22 cellular contexts compared by ENCODE assay signal in genomic region chr7:137832382-137832781, GRCh38. TPM values are rescaled to one million over a fixed set of nuclear protein-coding genes. Genes with fewer than 3 reads are reported as not detected.
DNase-seq lines count a peak whose midpoint lies in the region; ATAC-seq, FAIRE-seq and TF ChIP-seq lines count a peak whose summit lies in the region.
"Had no signal": no experiment of that assay in that cellular context is flagged by ENCODE, and none has a peak within 500 bp of the region (broad histone marks: within the 10 kb centered on the region; RNA-seq: fewer than 3 reads in every experiment).

No MANE protein-coding gene starts in this region.

- TF ChIP-seq EP300 in A549 (IDR thresholded peaks at IDR 0.05) (no peak), esophagus muscularis mucosa (IDR thresholded peaks at IDR 0.05) (no peak)

- intact Hi-C loops in esophagus muscularis mucosa (cut with DNase I): no loop called here

- H3K4me1 ChIP-seq in A549 (no peaks in the 10 kb centered on the region), HEK293 (ENCODE audit: control insufficient read depth, insufficient read depth, low read length) (no peaks in the 10 kb centered on the region), esophagus muscularis mucosa (peaks cover 0 to 29% (median 10%) of the 10 kb centered on the region in 4 donors)
- H3K4me1 ChIP-seq: BE2C, Caco-2 had no signal

- no peak for ATAC-seq in A549
- ATAC-seq: CD8-positive, alpha-beta T cell had no signal

- no peak for TF ChIP-seq RAD21 in A549 (conservative IDR thresholded peaks at IDR 0.05 in 1 of 2, IDR thresholded peaks at IDR 0.05 in 1 of 2)

- POLR2A ChIA-PET in A549 (lab: Yijun Ruan, JAX): no interaction called here
- POLR2A ChIA-PET in HEK293 (lab: Yijun Ruan, JAX): no interaction called here

- H3K27me3 ChIP-seq in esophagus muscularis mucosa: no peaks in the 10 kb centered on the region
- H3K27me3 ChIP-seq: BE2C; BLaER1 treated with 17β-estradiol and CSF1 and Interleukin-3, amounts not matched to agents 10 nM and 100 nM had no signal

- H3K27ac ChIP-seq in A549 (no peak overlapping the region), HEK293 (ENCODE audit: extremely low read depth, low read depth, low read length) (no peak overlapping the region), esophagus muscularis mucosa (replicated peaks in 1 of 4) (no peak overlapping the region)
- H3K27ac ChIP-seq: 22Rv1; BLaER1 treated with 17β-estradiol and CSF1 and Interleukin-3, amounts not matched to agents 10 nM and 100 nM; C4-2B had no signal

- H3K4me2 ChIP-seq in A549: no peak overlapping the region
- H3K4me2 ChIP-seq: BLaER1 treated with 17β-estradiol and CSF1 and Interleukin-3, amounts not matched to agents 10 nM and 100 nM had no signal

- TF ChIP-seq POLR2A in A549 (IDR thresholded peaks at IDR 0.05; ENCODE audit: low read length) (no peak), esophagus muscularis mucosa (IDR thresholded peaks at IDR 0.05; ENCODE audit: low read depth) (no peak)

- WGBS in A549 (ENCODE audit: missing lambda C conversion rate): 9% methylated on average over 2 of the region's 2 CpGs
- 86% methylated on average over 2 of the region's 2 CpGs for WGBS in esophagus muscularis mucosa

- no peaks in the 10 kb centered on the region for H3K36me3 ChIP-seq in HEK293 (ENCODE audit: control insufficient read depth in 2 of 2, insufficient read depth in 1 of 2, low read length in 2 of 2)
- no peaks in the 10 kb centered on the region for H3K36me3 ChIP-seq in esophagus muscularis mucosa
- H3K36me3 ChIP-seq: BE2C had no signal

- no peak overlapping the region for H3K4me3 ChIP-seq in A549
- no peak overlapping the region for H3K4me3 ChIP-seq in HEK293 (ENCODE audit: low read depth, low read length)
- no peak overlapping the region for H3K4me3 ChIP-seq in esophagus muscularis mucosa
- H3K4me3 ChIP-seq: BLaER1 treated with 17β-estradiol and CSF1 and Interleukin-3, amounts not matched to agents 10 nM and 100 nM had no signal

- no peak for FAIRE-seq in A549 (lab: Jason Lieb, UNC)
- FAIRE-seq: D721Med, G401.6, GM12891, GM19239 had no signal

- CTCF ChIA-PET in A549 (lab: Yijun Ruan, JAX): interaction anchor here (0.9 kb wide), 1 partner anchor 170 kb away, joined by 3 read pairs; the partner anchor contains the start of gene CREB3L2
- CTCF ChIA-PET in HEK293 (lab: Yijun Ruan, JAX): interaction anchor here (0.6 kb wide), 1 partner anchor 20 kb away, joined by 3 read pairs; no protein-coding TSS in a partner anchor

- peak; percentile 21 to 22 for DNase-seq in NCI-H526 (lab: John Stamatoyannopoulos, UW)
- no peak for DNase-seq in NCI-H526 treated with DMSO at 0.1 percent for 48 hours (lab: John Stamatoyannopoulos, UW)
- DNase-seq in A549 (ENCODE audit: low read depth in 1 of 2, low spot score in 1 of 2): no peak
- DNase-seq in esophagus muscularis mucosa (ENCODE audit: extremely low spot score): peak; percentile 39
- no peak for DNase-seq in NCI-H2107 (lab: John Stamatoyannopoulos, UW)
- DNase-seq in glomerular visceral epithelial cell (ENCODE audit: extremely low spot score): no peak
- DNase-seq: ACHN; BE2C; Caco-2; Calu3; CD4-positive, alpha-beta T cell; CD8-positive, alpha-beta T cell; DMS79 treated with DMSO at 0.1 percent for 48 hours; GF-D8 had no signal

- H3K9me3 ChIP-seq in A549 (peaks cover 11% of the 10 kb centered on the region), HEK293 (ENCODE audit: control insufficient read depth, insufficient read depth, low read depth, low read length) (no peaks in the 10 kb centered on the region), esophagus muscularis mucosa (peaks cover 0 to 11% (median 7%) of the 10 kb centered on the region in 4 donors)
- H3K9me3 ChIP-seq: BE2C had no signal

- TF ChIP-seq CTCF in A549 (IDR thresholded peaks at IDR 0.05): no peak
- no peak for TF ChIP-seq CTCF in HEK293 (tag by site-specific recombination; IDR thresholded peaks at IDR 0.05)
- TF ChIP-seq CTCF in esophagus muscularis mucosa (IDR thresholded peaks at IDR 0.05): no peak

TF ChIP-seq in A549, 52 proteins besides CTCF, POLR2A, EP300 and RAD21:
- no peak for TF ChIP-seq MAX (IDR thresholded peaks at IDR 0.05)
- peak; percentile 89 for TF ChIP-seq ZFP36 (IDR thresholded peaks at IDR 0.05; ENCODE audit: borderline replicate concordance, partially characterized antibody)

TF ChIP-seq in HEK293, 187 proteins besides CTCF, POLR2A, EP300 and RAD21:
- no peak for TF ChIP-seq ZNF311 (tag by site-specific recombination; IDR thresholded peaks at IDR 0.05; ENCODE audit: borderline replicate concordance)
- peak; percentile 80 for TF ChIP-seq SETDB1 (IDR thresholded peaks at IDR 0.05; ENCODE audit: insufficient read length, low read length)
- TF ChIP-seq, protein P1, sequence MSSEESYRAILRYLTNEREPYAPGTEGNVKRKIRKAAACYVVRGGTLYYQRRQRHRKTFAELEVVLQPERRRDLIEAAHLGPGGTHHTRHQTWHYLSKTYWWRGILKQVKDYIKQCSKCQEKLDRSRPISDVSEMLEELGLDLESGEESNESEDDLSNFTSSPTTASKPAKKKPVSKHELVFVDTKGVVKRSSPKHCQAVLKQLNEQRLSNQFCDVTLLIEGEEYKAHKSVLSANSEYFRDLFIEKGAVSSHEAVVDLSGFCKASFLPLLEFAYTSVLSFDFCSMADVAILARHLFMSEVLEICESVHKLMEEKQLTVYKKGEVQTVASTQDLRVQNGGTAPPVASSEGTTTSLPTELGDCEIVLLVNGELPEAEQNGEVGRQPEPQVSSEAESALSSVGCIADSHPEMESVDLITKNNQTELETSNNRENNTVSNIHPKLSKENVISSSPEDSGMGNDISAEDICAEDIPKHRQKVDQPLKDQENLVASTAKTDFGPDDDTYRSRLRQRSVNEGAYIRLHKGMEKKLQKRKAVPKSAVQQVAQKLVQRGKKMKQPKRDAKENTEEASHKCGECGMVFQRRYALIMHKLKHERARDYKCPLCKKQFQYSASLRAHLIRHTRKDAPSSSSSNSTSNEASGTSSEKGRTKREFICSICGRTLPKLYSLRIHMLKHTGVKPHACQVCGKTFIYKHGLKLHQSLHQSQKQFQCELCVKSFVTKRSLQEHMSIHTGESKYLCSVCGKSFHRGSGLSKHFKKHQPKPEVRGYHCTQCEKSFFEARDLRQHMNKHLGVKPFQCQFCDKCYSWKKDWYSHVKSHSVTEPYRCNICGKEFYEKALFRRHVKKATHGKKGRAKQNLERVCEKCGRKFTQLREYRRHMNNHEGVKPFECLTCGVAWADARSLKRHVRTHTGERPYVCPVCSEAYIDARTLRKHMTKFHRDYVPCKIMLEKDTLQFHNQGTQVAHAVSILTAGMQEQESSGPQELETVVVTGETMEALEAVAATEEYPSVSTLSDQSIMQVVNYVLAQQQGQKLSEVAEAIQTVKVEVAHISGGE (tag by site-specific recombination; conservative IDR thresholded peaks at IDR 0.05; ENCODE audit: low read depth): no peak
- TF ChIP-seq ZNF585B (tag by site-specific recombination; IDR thresholded peaks at IDR 0.05): peak; percentile 94
- TF ChIP-seq ZNF426 (tag by site-specific recombination; IDR thresholded peaks at IDR 0.05): no peak
- peak; percentile 94; the same call in 1 of the 2 replicates for TF ChIP-seq TRIM28 (IDR thresholded peaks at IDR 0.05; ENCODE audit: borderline replicate concordance, low read length)

RNA-seq across cellular contexts. Expression of gene DGKI, which starts 14.4 kb away (rescaled TPM):
- polyA plus RNA-seq in A549 (2011; rRNA removed): 0.05 and 0.25 TPM in 2 replicates
- polyA plus RNA-seq in A549 (2012; cell fraction: cytosol; rRNA removed): under 0.01 TPM in 1 of 2 replicates, not detected in the other
- polyA plus RNA-seq in A549 (2012; cell fraction: nucleus; rRNA removed): 0.26 and 0.29 TPM in 2 replicates
- polyA plus RNA-seq in A549 (2017; fragmentation: RNase III; extraction: RNeasy Plus Mini Kit Qiagen cat#74134 plus additional on column Dnase treatment): 0.08 to 0.17 TPM (median 0.14 TPM) in 3 replicates
- polyA minus RNA-seq in A549 (2011; rRNA and poly(A)+ RNA removed): 0.45 TPM in 1 of 2 replicates, not detected in the other
- total RNA-seq in esophagus muscularis mucosa: 1 to 10 TPM in 3 of 4 donors, under 1 TPM in 1; 0.66 to 2.9 (median 1.7) TPM
- total RNA-seq: Calu3; CD4-positive, alpha-beta T cell; CD8-positive, alpha-beta T cell had no signal

Comparison
In these comparisons a context has a peak if more than half of its experiments do, and no peak if none do; other contexts are left out.
1. DNase-seq: peak in NCI-H526 (2 of 2) and esophagus muscularis mucosa (single experiment); none in NCI-H526 treated with DMSO at 0.1 percent for 48 hours (single experiment), A549 (0 of 2), NCI-H2107 (single experiment) and glomerular visceral epithelial cell (single experiment).